In genomic region chr10:100934084-100934659, GRCh38 we compare ENCODE assay signal across 12 cellular contexts. TPM values are rescaled to one million over a fixed set of nuclear protein-coding genes. Genes with fewer than 3 reads are reported as not detected.
DNase-seq lines count a peak whose midpoint lies in the region; ATAC-seq and TF ChIP-seq lines count a peak whose summit lies in the region.
"Had no signal": no experiment of that assay in that cellular context is flagged by ENCODE, and none has a peak within 500 bp of the region (broad histone marks: within the 10 kb centered on the region; RNA-seq: fewer than 3 reads in every experiment).

No MANE protein-coding gene starts in this region.

- no peaks in the 10 kb centered on the region for H3K9me3 Mint-ChIP-seq in stimulated activated effector memory CD8-positive, alpha-beta T cell treated with anti-CD3 and anti-CD28 coated beads, Interleukin-12 subunit alpha, Interleukin-12 subunit beta, amount 100 ng/mL, for 72 hours

- DNase-seq in DMS 273 (lab: John Stamatoyannopoulos, UW; ENCODE audit: unreplicated experiment) (peak; percentile 7), DMS 273 treated with DMSO at 0.1 percent for 48 hours (lab: John Stamatoyannopoulos, UW) (no peak), LNCaP clone FGC (ENCODE audit: low read depth) (no peak), choroid plexus epithelial cell (ENCODE audit: low read depth) (peak; percentile 50), renal cortical epithelial cell (ENCODE audit: low read depth) (peak; percentile 19), NCI-H226 (no peak)
- no peak for DNase-seq in NK-92 treated with Interleukin-12 subunit alpha and Interleukin-12 subunit beta, amount 100 ng/mL, for 24 hours (lab: John Stamatoyannopoulos, UW)
- DNase-seq in stimulated activated effector memory CD8-positive, alpha-beta T cell treated with anti-CD3 and anti-CD28 coated beads, Interleukin-12 subunit alpha, Interleukin-12 subunit beta, amount 100 ng/mL, for 72 hours (ENCODE audit: low spot score in 2 of 2) = no peak
- DNase-seq: 8988T, aorta, left colon, T1000 had no signal

- H3K27ac Mint-ChIP-seq in stimulated activated effector memory CD8-positive, alpha-beta T cell treated with anti-CD3 and anti-CD28 coated beads, Interleukin-12 subunit alpha, Interleukin-12 subunit beta, amount 100 ng/mL, for 72 hours = no peak overlapping the region

- H3K4me1 Mint-ChIP-seq in stimulated activated effector memory CD8-positive, alpha-beta T cell treated with anti-CD3 and anti-CD28 coated beads, Interleukin-12 subunit alpha, Interleukin-12 subunit beta, amount 100 ng/mL, for 72 hours = no peaks in the 10 kb centered on the region

- H3K4me3 ChIP-seq in LNCaP clone FGC (ENCODE audit: low read depth, low read length) (no peak overlapping the region), choroid plexus epithelial cell (ENCODE audit: low read depth, low read length) (no peak overlapping the region)

- peaks cover 100% of the 10 kb centered on the region for H3K36me3 Mint-ChIP-seq in stimulated activated effector memory CD8-positive, alpha-beta T cell treated with anti-CD3 and anti-CD28 coated beads, Interleukin-12 subunit alpha, Interleukin-12 subunit beta, amount 100 ng/mL, for 72 hours

- ATAC-seq in stimulated activated effector memory CD8-positive, alpha-beta T cell treated with anti-CD3 and anti-CD28 coated beads, Interleukin-12 subunit alpha, Interleukin-12 subunit beta, amount 100 ng/mL, for 72 hours = no peak
- ATAC-seq: left colon had no signal

- no peak overlapping the region for H3K4me3 Mint-ChIP-seq in stimulated activated effector memory CD8-positive, alpha-beta T cell treated with anti-CD3 and anti-CD28 coated beads, Interleukin-12 subunit alpha, Interleukin-12 subunit beta, amount 100 ng/mL, for 72 hours

- TF ChIP-seq CTCF in LNCaP clone FGC (IDR thresholded peaks at IDR 0.05; ENCODE audit: control insufficient read depth, extremely low read depth, insufficient read depth) (peak; percentile 48), choroid plexus epithelial cell (conservative IDR thresholded peaks at IDR 0.05; ENCODE audit: low read depth, low read length) (peak; percentile 67)

RNA-seq across cellular contexts. Expression of gene SLF2, which starts 21.4 kb away (rescaled TPM):
- total RNA-seq in renal cortical epithelial cell = 17.5 and 25.7 TPM in 2 replicates

RNA-seq across cellular contexts. Expression of gene SEMA4G, which starts 35.1 kb away (rescaled TPM):
- 0.69 and 7.0 TPM in 2 replicates for total RNA-seq in renal cortical epithelial cell

RNA-seq across cellular contexts. Expression of gene MRPL43, which starts 53.1 kb away (rescaled TPM):
- total RNA-seq in renal cortical epithelial cell = 43.2 and 54.9 TPM in 2 replicates

RNA-seq across cellular contexts. Expression of gene TWNK, which starts 53.2 kb away (rescaled TPM):
- total RNA-seq in renal cortical epithelial cell = 8.7 and 16.8 TPM in 2 replicates

Comparison
In these comparisons a context has a peak if more than half of its experiments do, and no peak if none do; other contexts are left out.
1. DNase-seq: peak in DMS 273 (single experiment), choroid plexus epithelial cell (single experiment) and renal cortical epithelial cell (single experiment); none in DMS 273 treated with DMSO at 0.1 percent for 48 hours (single experiment), LNCaP clone FGC (single experiment), NK-92 treated with Interleukin-12 subunit alpha and Interleukin-12 subunit beta, amount 100 ng/mL, for 24 hours (single experiment), stimulated activated effector memory CD8-positive, alpha-beta T cell treated with anti-CD3 and anti-CD28 coated beads, Interleukin-12 subunit alpha, Interleukin-12 subunit beta, amount 100 ng/mL, for 72 hours (0 of 2) and NCI-H226 (single experiment).